24 cellular contexts compared by ENCODE assay signal in genomic region chr1:4034318-4034887, GRCh38.
"Had no signal": no experiment of that assay in that cellular context is flagged by ENCODE, and none has a peak within 500 bp of the region (broad histone marks: within the 10 kb centered on the region; RNA-seq: fewer than 3 reads in every experiment).

No MANE protein-coding gene starts in this region.

- H3K4me3 Mint-ChIP-seq: activated CD4-positive, alpha-beta memory T cell treated with anti-CD3 and anti-CD28 coated beads for 36 hours; activated naive CD4-positive, alpha-beta T cell treated with anti-CD3 and anti-CD28 coated beads, Interleukin-2, amount 10 ng/mL, durations not matched to agents 7 days and 5 days; activated naive CD8-positive, alpha-beta T cell treated with anti-CD3 and anti-CD28 coated beads, Interleukin-2, amount 10 ng/mL, durations not matched to agents 7 days and 5 days; activated T-cell treated with anti-CD3 and anti-CD28 coated beads, Interleukin-2, amount 50 U/mL, for 24 hours; naive thymus-derived CD4-positive, alpha-beta T cell; T-helper 1 cell treated with Interleukin-12 subunit alpha and Interleukin-12 subunit beta and Interleukin-4 antibody, amounts not matched to agents 30 μg/mL and 1 μg/mL, for 36 hours had no signal

- H3K36me3 Mint-ChIP-seq: activated naive CD4-positive, alpha-beta T cell treated with anti-CD3 and anti-CD28 coated beads, Interleukin-2, amount 10 ng/mL, durations not matched to agents 7 days and 5 days had no signal

- H3K9me3 Mint-ChIP-seq: activated naive CD4-positive, alpha-beta T cell treated with anti-CD3 and anti-CD28 coated beads, Interleukin-2, amount 10 ng/mL, durations not matched to agents 7 days and 5 days had no signal

- H3K27me3 ChIP-seq: brain microvascular endothelial cell, tibial nerve had no signal

- H3K4me3 ChIP-seq: esophagus squamous epithelium, heart right ventricle, pancreas, prostate gland, tibial nerve had no signal

- H3K4me1 Mint-ChIP-seq: activated naive CD4-positive, alpha-beta T cell treated with anti-CD3 and anti-CD28 coated beads, Interleukin-2, amount 10 ng/mL, durations not matched to agents 7 days and 5 days; activated naive CD8-positive, alpha-beta T cell treated with anti-CD3 and anti-CD28 coated beads, Interleukin-2, amount 10 ng/mL, durations not matched to agents 7 days and 5 days; naive thymus-derived CD4-positive, alpha-beta T cell had no signal

- ATAC-seq: activated CD4-positive, CD25-positive, alpha-beta regulatory T cell treated with anti-CD3 and anti-CD28 coated beads, Interleukin-2, amount 50 U/mL, for 24 hours; heart right ventricle; left cardiac atrium; naive thymus-derived CD4-positive, alpha-beta T cell; pancreas; right cardiac atrium had no signal

- H3K4me1 ChIP-seq: esophagus squamous epithelium, heart right ventricle, pancreas, prostate gland, tibial nerve had no signal

- H3K36me3 ChIP-seq: brain microvascular endothelial cell, esophagus squamous epithelium, heart right ventricle, pancreas, prostate gland, tibial nerve had no signal

- H3K9me3 ChIP-seq: esophagus squamous epithelium, pancreas, prostate gland had no signal

- H3K27ac ChIP-seq: brain microvascular endothelial cell, esophagus squamous epithelium, heart right ventricle, pancreas, prostate gland, tibial nerve, VCaP had no signal

- DNase-seq: activated CD4-positive, alpha-beta memory T cell treated with anti-CD3 and anti-CD28 coated beads for 36 hours; activated CD4-positive, alpha-beta T cell treated with anti-CD3 and anti-CD28 coated beads for 48 hours; activated CD8-positive, alpha-beta memory T cell treated with anti-CD3 and anti-CD28 coated beads, Interleukin-2, amount 50 U/mL, for 4 hours; activated gamma-delta T cell; activated naive CD4-positive, alpha-beta T cell treated with anti-CD3 and anti-CD28 coated beads, Interleukin-2, amount 10 ng/mL, durations not matched to agents 7 days and 5 days; activated naive CD8-positive, alpha-beta T cell treated with anti-CD3 and anti-CD28 coated beads, Interleukin-2, amount 10 ng/mL, durations not matched to agents 7 days and 5 days; activated T-cell treated with anti-CD3 and anti-CD28 coated beads, Interleukin-2, amount 50 U/mL, for 24 hours; brain microvascular endothelial cell; caudate nucleus; esophagus squamous epithelium; foreskin melanocyte; heart right ventricle; left cardiac atrium; midbrain; naive thymus-derived CD4-positive, alpha-beta T cell; pancreas; right cardiac atrium; stimulated activated naive CD4-positive, alpha-beta T cell; T-helper 9 cell had no signal

- H3K27ac Mint-ChIP-seq: activated CD4-positive, alpha-beta memory T cell treated with anti-CD3 and anti-CD28 coated beads for 36 hours; activated naive CD4-positive, alpha-beta T cell treated with anti-CD3 and anti-CD28 coated beads, Interleukin-2, amount 10 ng/mL, durations not matched to agents 7 days and 5 days; activated naive CD8-positive, alpha-beta T cell treated with anti-CD3 and anti-CD28 coated beads, Interleukin-2, amount 10 ng/mL, durations not matched to agents 7 days and 5 days; activated T-cell treated with anti-CD3 and anti-CD28 coated beads, Interleukin-2, amount 50 U/mL, for 24 hours; naive thymus-derived CD4-positive, alpha-beta T cell; T-helper 1 cell treated with Interleukin-12 subunit alpha and Interleukin-12 subunit beta and Interleukin-4 antibody, amounts not matched to agents 30 μg/mL and 1 μg/mL, for 36 hours had no signal
